In the genomic region with DNA sequence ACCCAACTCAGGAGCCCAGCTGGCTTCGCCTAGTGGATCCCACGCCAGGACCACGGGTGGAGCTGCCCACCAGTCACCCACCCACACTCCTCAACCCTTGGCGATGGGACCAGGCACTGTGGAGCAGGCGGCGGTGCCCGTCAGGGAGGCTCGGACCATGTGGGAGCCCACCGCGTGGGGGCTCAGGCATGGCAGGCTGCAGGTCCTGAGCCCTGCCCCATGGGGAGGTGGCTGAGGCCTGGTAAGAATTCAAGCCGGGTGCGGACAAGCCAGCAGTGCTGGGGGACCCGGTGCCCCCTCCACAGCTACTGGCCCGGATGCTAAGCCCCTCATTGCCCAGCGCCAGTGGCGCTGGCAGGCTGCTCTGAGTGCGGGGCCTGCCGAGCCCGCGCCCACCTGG, we compare ENCODE assay signal across 2 cellular contexts.
TF ChIP-seq lines count a peak whose summit lies in the region.

No MANE protein-coding gene starts in this region.

TF ChIP-seq in HepG2, 621 proteins besides CTCF, POLR2A, EP300 and RAD21 (continued from another document and continues in another):
- TF ChIP-seq, protein P1, sequence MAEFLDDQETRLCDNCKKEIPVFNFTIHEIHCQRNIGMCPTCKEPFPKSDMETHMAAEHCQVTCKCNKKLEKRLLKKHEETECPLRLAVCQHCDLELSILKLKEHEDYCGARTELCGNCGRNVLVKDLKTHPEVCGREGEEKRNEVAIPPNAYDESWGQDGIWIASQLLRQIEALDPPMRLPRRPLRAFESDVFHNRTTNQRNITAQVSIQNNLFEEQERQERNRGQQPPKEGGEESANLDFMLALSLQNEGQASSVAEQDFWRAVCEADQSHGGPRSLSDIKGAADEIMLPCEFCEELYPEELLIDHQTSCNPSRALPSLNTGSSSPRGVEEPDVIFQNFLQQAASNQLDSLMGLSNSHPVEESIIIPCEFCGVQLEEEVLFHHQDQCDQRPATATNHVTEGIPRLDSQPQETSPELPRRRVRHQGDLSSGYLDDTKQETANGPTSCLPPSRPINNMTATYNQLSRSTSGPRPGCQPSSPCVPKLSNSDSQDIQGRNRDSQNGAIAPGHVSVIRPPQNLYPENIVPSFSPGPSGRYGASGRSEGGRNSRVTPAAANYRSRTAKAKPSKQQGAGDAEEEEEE (CRISPR knock-in tag; IDR thresholded peaks at IDR 0.05; ENCODE audit: borderline replicate concordance): 0 out of 2 replicates have a peak, but pooled peaks have one; percentile 40
- TF ChIP-seq, protein P2, sequence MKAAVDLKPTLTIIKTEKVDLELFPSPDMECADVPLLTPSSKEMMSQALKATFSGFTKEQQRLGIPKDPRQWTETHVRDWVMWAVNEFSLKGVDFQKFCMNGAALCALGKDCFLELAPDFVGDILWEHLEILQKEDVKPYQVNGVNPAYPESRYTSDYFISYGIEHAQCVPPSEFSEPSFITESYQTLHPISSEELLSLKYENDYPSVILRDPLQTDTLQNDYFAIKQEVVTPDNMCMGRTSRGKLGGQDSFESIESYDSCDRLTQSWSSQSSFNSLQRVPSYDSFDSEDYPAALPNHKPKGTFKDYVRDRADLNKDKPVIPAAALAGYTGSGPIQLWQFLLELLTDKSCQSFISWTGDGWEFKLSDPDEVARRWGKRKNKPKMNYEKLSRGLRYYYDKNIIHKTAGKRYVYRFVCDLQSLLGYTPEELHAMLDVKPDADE (CRISPR knock-in tag; IDR thresholded peaks at IDR 0.05): no peak
- TF ChIP-seq, protein P3, sequence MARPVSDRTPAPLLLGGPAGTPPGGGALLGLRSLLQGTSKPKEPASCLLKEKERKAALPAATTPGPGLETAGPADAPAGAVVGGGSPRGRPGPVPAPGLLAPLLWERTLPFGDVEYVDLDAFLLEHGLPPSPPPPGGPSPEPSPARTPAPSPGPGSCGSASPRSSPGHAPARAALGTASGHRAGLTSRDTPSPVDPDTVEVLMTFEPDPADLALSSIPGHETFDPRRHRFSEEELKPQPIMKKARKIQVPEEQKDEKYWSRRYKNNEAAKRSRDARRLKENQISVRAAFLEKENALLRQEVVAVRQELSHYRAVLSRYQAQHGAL (CRISPR knock-in tag; IDR thresholded peaks at IDR 0.05; ENCODE audit: not compliant biosample characterization): no peak
- no peak for TF ChIP-seq MED8 (CRISPR knock-in tag; IDR thresholded peaks at IDR 0.05; ENCODE audit: insufficient replicate concordance)
- no peak for TF ChIP-seq ZNF207 (IDR thresholded peaks at IDR 0.05; ENCODE audit: borderline replicate concordance)
- TF ChIP-seq, protein P4, sequence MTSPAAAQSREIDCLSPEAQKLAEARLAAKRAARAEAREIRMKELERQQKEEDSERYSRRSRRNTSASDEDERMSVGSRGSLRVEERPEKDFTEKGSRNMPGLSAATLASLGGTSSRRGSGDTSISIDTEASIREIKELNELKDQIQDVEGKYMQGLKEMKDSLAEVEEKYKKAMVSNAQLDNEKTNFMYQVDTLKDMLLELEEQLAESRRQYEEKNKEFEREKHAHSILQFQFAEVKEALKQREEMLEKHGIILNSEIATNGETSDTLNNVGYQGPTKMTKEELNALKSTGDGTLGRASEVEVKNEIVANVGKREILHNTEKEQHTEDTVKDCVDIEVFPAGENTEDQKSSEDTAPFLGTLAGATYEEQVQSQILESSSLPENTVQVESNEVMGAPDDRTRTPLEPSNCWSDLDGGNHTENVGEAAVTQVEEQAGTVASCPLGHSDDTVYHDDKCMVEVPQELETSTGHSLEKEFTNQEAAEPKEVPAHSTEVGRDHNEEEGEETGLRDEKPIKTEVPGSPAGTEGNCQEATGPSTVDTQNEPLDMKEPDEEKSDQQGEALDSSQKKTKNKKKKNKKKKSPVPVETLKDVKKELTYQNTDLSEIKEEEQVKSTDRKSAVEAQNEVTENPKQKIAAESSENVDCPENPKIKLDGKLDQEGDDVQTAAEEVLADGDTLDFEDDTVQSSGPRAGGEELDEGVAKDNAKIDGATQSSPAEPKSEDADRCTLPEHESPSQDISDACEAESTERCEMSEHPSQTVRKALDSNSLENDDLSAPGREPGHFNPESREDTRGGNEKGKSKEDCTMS (CRISPR knock-in tag; conservative IDR thresholded peaks at IDR 0.05): no peak
- no peak for TF ChIP-seq NFE2L2 (IDR thresholded peaks at IDR 0.05; ENCODE audit: low read length)
- TF ChIP-seq ISL2 (CRISPR knock-in tag; IDR thresholded peaks at IDR 0.05): 0 out of 2 replicates have a peak, but pooled peaks have one; percentile 3
- TF ChIP-seq RARG (CRISPR knock-in tag; IDR thresholded peaks at IDR 0.05; ENCODE audit: low read depth): no peak
- TF ChIP-seq, protein P5, sequence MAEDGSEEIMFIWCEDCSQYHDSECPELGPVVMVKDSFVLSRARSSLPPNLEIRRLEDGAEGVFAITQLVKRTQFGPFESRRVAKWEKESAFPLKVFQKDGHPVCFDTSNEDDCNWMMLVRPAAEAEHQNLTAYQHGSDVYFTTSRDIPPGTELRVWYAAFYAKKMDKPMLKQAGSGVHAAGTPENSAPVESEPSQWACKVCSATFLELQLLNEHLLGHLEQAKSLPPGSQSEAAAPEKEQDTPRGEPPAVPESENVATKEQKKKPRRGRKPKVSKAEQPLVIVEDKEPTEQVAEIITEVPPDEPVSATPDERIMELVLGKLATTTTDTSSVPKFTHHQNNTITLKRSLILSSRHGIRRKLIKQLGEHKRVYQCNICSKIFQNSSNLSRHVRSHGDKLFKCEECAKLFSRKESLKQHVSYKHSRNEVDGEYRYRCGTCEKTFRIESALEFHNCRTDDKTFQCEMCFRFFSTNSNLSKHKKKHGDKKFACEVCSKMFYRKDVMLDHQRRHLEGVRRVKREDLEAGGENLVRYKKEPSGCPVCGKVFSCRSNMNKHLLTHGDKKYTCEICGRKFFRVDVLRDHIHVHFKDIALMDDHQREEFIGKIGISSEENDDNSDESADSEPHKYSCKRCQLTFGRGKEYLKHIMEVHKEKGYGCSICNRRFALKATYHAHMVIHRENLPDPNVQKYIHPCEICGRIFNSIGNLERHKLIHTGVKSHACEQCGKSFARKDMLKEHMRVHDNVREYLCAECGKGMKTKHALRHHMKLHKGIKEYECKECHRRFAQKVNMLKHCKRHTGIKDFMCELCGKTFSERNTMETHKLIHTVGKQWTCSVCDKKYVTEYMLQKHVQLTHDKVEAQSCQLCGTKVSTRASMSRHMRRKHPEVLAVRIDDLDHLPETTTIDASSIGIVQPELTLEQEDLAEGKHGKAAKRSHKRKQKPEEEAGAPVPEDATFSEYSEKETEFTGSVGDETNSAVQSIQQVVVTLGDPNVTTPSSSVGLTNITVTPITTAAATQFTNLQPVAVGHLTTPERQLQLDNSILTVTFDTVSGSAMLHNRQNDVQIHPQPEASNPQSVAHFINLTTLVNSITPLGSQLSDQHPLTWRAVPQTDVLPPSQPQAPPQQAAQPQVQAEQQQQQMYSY (CRISPR knock-in tag; IDR thresholded peaks at IDR 0.05): no peak
- 0 out of 2 replicates have a peak, but pooled peaks have one; percentile 46 for TF ChIP-seq ZNF10 (CRISPR knock-in tag; IDR thresholded peaks at IDR 0.05; ENCODE audit: borderline replicate concordance, low read depth)
- TF ChIP-seq RFXANK (CRISPR knock-in tag; IDR thresholded peaks at IDR 0.05): no peak
- TF ChIP-seq ZSCAN21 (CRISPR knock-in tag; IDR thresholded peaks at IDR 0.05; ENCODE audit: borderline replicate concordance): peak; percentile 25; the same call in 1 of the 2 replicates
- no peak for TF ChIP-seq CENPT (CRISPR knock-in tag; IDR thresholded peaks at IDR 0.05; ENCODE audit: low read depth)

TF ChIP-seq in SK-N-SH, 30 proteins besides CTCF, POLR2A, EP300 and RAD21 (continued from another document):
- no peak for TF ChIP-seq IRF3 (IDR thresholded peaks at IDR 0.05; ENCODE audit: low read depth, low read length)
- no peak for TF ChIP-seq CHD2 (IDR thresholded peaks at IDR 0.05; ENCODE audit: low read length, partially characterized antibody)
- no peak for TF ChIP-seq GABPA (IDR thresholded peaks at IDR 0.05; ENCODE audit: low read depth)
- TF ChIP-seq FOXJ3 (CRISPR knock-in tag; IDR thresholded peaks at IDR 0.05): no peak
- TF ChIP-seq SIN3A (IDR thresholded peaks at IDR 0.05; ENCODE audit: borderline replicate concordance, low read depth, low read length): no peak
- no peak for TF ChIP-seq SMC3 (IDR thresholded peaks at IDR 0.05; ENCODE audit: low read depth, low read length)
- no peak for TF ChIP-seq TCF12 (IDR thresholded peaks at IDR 0.05)
- no peak for TF ChIP-seq FOSL2 (IDR thresholded peaks at IDR 0.05; ENCODE audit: borderline replicate concordance, low read depth)
- no peak for TF ChIP-seq MXI1 (IDR thresholded peaks at IDR 0.05; ENCODE audit: low read depth, low read length)
- no peak for TF ChIP-seq NRF1 (IDR thresholded peaks at IDR 0.05; ENCODE audit: low read depth, low read length)
- TF ChIP-seq EZH2phosphoT487 (IDR thresholded peaks at IDR 0.05; ENCODE audit: borderline replicate concordance, low read depth): no peak
- TF ChIP-seq NFIC (IDR thresholded peaks at IDR 0.05; ENCODE audit: borderline replicate concordance): no peak
- no peak for TF ChIP-seq YY1 (IDR thresholded peaks at IDR 0.05; ENCODE audit: low read depth)
- no peak for TF ChIP-seq POLR2AphosphoS5 (IDR thresholded peaks at IDR 0.05; ENCODE audit: low read depth, low read length)
- no peak for TF ChIP-seq ZBTB33 (IDR thresholded peaks at IDR 0.05; ENCODE audit: borderline replicate concordance, low read depth)
